In genomic region chr3:180335056-180335455, GRCh38 we compare ENCODE assay signal across 16 cellular contexts.
DNase-seq lines count a peak whose midpoint lies in the region; FAIRE-seq and TF ChIP-seq lines count a peak whose summit lies in the region.
"Had no signal": no experiment of that assay in that cellular context is flagged by ENCODE, and none has a peak within 500 bp of the region (broad histone marks: within the 10 kb centered on the region; RNA-seq: fewer than 3 reads in every experiment).

No MANE protein-coding gene starts in this region.

- H3K36me3 ChIP-seq in ACC112 (ENCODE audit: insufficient read depth, low read length) (no peaks in the 10 kb centered on the region), uterus (no peaks in the 10 kb centered on the region)
- H3K36me3 ChIP-seq: BLaER1 treated with 17β-estradiol and CSF1 and Interleukin-3, amounts not matched to agents 10 nM and 100 nM; HAP-1 had no signal

- intact Hi-C loops in uterus (cut with DNase I; ENCODE audit: low total_unique reads), result no loop called here

- peak overlapping the region; percentile 31 for H2AFZ ChIP-seq in ACC112 (ENCODE audit: low read length, unreplicated experiment)

- H3K79me2 ChIP-seq in ACC112 (ENCODE audit: control insufficient read depth, insufficient read depth, low read length, unreplicated experiment), result no peaks in the 10 kb centered on the region

- no peak for TF ChIP-seq POLR2A in uterus (IDR thresholded peaks at IDR 0.05)

- H3K27ac ChIP-seq in ACC112 (ENCODE audit: low read depth, low read length) (no peak overlapping the region), substantia nigra (ENCODE audit: low read depth, low read length, poor library complexity, severe bottlenecking) (peak overlapping the region; percentile 20), uterus (no peak overlapping the region)
- H3K27ac ChIP-seq: 22Rv1; BLaER1 treated with 17β-estradiol and CSF1 and Interleukin-3, amounts not matched to agents 10 nM and 100 nM had no signal

- no peak for FAIRE-seq in frontal cortex (lab: Jason Lieb, UNC)
- FAIRE-seq: H1 had no signal

- H3K4me1 ChIP-seq in ACC112 (ENCODE audit: control insufficient read depth, insufficient read depth, low read length, unreplicated experiment) (no peaks in the 10 kb centered on the region), uterus (no peaks in the 10 kb centered on the region)
- H3K4me1 ChIP-seq: BLaER1 treated with 17β-estradiol and CSF1 and Interleukin-3, amounts not matched to agents 10 nM and 100 nM; HAP-1 had no signal

- no peaks in the 10 kb centered on the region for H3K9me3 ChIP-seq in uterus
- H3K9me3 ChIP-seq: HAP-1 had no signal

- DNase-seq in hippocampal formation (lab: John Stamatoyannopoulos, UW) (peak; percentile 21 to 71), middle frontal gyrus (ENCODE audit: extremely low spot score, low spot score) (peak; percentile 20), substantia nigra (lab: John Stamatoyannopoulos, UW) (peak in 34 of 49 donors; percentile 0 to 63 (median 14)), frontal cortex (ENCODE audit: low spot score in 2 of 2) (no peak), iPS-NIHi7 (ENCODE audit: extremely low spot score) (no peak), uterus (no peak)
- DNase-seq: AML-193; CD4-positive, CD25-positive, alpha-beta regulatory T cell; DMS53; GF-D8; HFFc6 had no signal

- no peaks in the 10 kb centered on the region for H3K27me3 ChIP-seq in ACC112 (ENCODE audit: insufficient read depth, low read length)
- H3K27me3 ChIP-seq in uterus, result no peaks in the 10 kb centered on the region
- H3K27me3 ChIP-seq: BLaER1 treated with 17β-estradiol and CSF1 and Interleukin-3, amounts not matched to agents 10 nM and 100 nM had no signal

- H3K4me3 ChIP-seq in ACC112 (ENCODE audit: low read depth, low read length), result no peak overlapping the region
- no peak overlapping the region for H3K4me3 ChIP-seq in uterus
- H3K4me3 ChIP-seq: BLaER1 treated with 17β-estradiol and CSF1 and Interleukin-3, amounts not matched to agents 10 nM and 100 nM; HAP-1 had no signal

- no peak for TF ChIP-seq CTCF in uterus (IDR thresholded peaks at IDR 0.05)

Comparison
In these comparisons a context has a peak if more than half of its experiments do, and no peak if none do; other contexts are left out.
1. DNase-seq: peak in hippocampal formation (2 of 2), middle frontal gyrus (single experiment) and substantia nigra (34 of 49); none in frontal cortex (0 of 2), iPS-NIHi7 (single experiment) and uterus (0 of 2).